15 cellular contexts compared by ENCODE assay signal in the genomic region with DNA sequence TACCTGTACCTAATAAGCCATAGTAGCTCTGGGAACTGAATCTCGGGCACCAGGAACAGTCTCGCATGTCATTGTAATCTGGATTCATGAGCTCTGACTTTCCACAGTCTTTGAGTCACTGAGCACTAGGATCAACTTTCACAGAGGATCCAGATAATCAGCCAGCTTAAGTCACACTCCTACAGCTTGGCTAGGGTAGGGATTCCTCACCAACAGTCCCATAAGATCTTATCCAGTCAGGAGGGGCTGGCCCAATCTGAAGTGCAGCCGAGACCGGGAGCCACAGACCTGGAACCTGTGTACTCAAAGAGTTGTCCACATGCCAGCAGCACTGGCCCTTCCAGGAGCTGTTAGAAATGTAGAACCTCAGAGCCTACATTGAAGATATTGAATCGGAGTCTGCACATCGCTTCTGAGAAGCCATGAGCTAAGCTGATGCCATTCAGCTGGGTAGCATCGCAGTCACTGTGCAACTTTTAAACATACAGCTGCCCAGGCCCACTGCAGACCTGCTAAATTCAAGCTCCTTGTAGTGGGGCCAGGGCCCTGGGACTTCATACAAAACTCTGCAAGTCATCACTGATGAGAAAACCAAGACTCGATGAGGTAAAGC.
DNase-seq lines count a peak whose midpoint lies in the region; ATAC-seq and TF ChIP-seq lines count a peak whose summit lies in the region.
"Had no signal": no experiment of that assay in that cellular context is flagged by ENCODE, and none has a peak within 500 bp of the region (broad histone marks: within the 10 kb centered on the region; RNA-seq: fewer than 3 reads in every experiment).

No MANE protein-coding gene starts in this region.

- no peak for TF ChIP-seq EP300 in ovary (IDR thresholded peaks at IDR 0.05)

- H3K9me3 ChIP-seq in osteoblast (ENCODE audit: low read depth, low read length) (no peaks in the 10 kb centered on the region), ovary (no peaks in the 10 kb centered on the region), prostate gland (no peaks in the 10 kb centered on the region)

- H3K4me2 ChIP-seq in osteoblast (ENCODE audit: insufficient read depth, low read length): peak overlapping the region; percentile 79

- TF ChIP-seq CTCF in epithelial cell of esophagus (IDR thresholded peaks at IDR 0.05; ENCODE audit: insufficient read depth, low read depth, low read length, missing control alignments): no peak
- TF ChIP-seq CTCF in osteoblast (IDR thresholded peaks at IDR 0.05; ENCODE audit: extremely low read depth, low read depth, low read length): no peak
- TF ChIP-seq CTCF in ovary (IDR thresholded peaks at IDR 0.05): no peak
- TF ChIP-seq CTCF in prostate gland (IDR thresholded peaks at IDR 0.05): no peak

- no peaks in the 10 kb centered on the region for H3K79me2 ChIP-seq in osteoblast (ENCODE audit: insufficient read depth, low read length)

- TF ChIP-seq POLR2A in ovary (IDR thresholded peaks at IDR 0.05) (no peak), prostate gland (IDR thresholded peaks at IDR 0.05) (no peak)

- H4K20me1 ChIP-seq in osteoblast (ENCODE audit: insufficient read depth, low read length): no peaks in the 10 kb centered on the region

- H3K27me3 ChIP-seq in osteoblast (ENCODE audit: insufficient read depth, low read length): no peaks in the 10 kb centered on the region
- no peaks in the 10 kb centered on the region for H3K27me3 ChIP-seq in ovary
- peaks cover 3% of the 10 kb centered on the region for H3K27me3 ChIP-seq in prostate gland (replicated peaks; ENCODE audit: insufficient read depth)
- H3K27me3 ChIP-seq: cardiac muscle cell had no signal

- no peak for ATAC-seq in HG03108 (IDR thresholded peaks at IDR 0.05; ENCODE audit: unreplicated experiment)
- ATAC-seq: activated T-helper 17 cell treated with anti-CD3 and anti-CD28 coated beads, Interleukin-2, amount 50 U/mL, for 72 hours had no signal

- H3K4me3 ChIP-seq in epithelial cell of esophagus (ENCODE audit: low read length) (no peak overlapping the region), osteoblast (ENCODE audit: insufficient read depth, low read length) (no peak overlapping the region), ovary (no peak overlapping the region), prostate gland (no peak overlapping the region)
- H3K4me3 ChIP-seq: cardiac muscle cell had no signal

- H2AFZ ChIP-seq in osteoblast (ENCODE audit: low read length): peak overlapping the region; percentile 88

- H3K27ac ChIP-seq in osteoblast (ENCODE audit: low read depth, low read length) (peak overlapping the region; percentile 78), ovary (no peak overlapping the region), prostate gland (no peak overlapping the region)
- H3K27ac ChIP-seq: cardiac muscle cell, HL-60 had no signal

- intact Hi-C loops in ovary (cut with DNase I) (no loop called here), prostate gland (cut with DNase I) (no loop called here)

- H3K36me3 ChIP-seq in osteoblast (ENCODE audit: insufficient read depth, low read length): no peaks in the 10 kb centered on the region
- H3K36me3 ChIP-seq in ovary: no peaks in the 10 kb centered on the region
- no peaks in the 10 kb centered on the region for H3K36me3 ChIP-seq in prostate gland
- H3K36me3 ChIP-seq: cardiac muscle cell had no signal

- peaks cover 33% of the 10 kb centered on the region for H3K4me1 ChIP-seq in osteoblast (ENCODE audit: insufficient read depth, low read length)
- no peaks in the 10 kb centered on the region for H3K4me1 ChIP-seq in ovary (ENCODE audit: insufficient read depth)
- no peaks in the 10 kb centered on the region for H3K4me1 ChIP-seq in prostate gland (replicated peaks)

- DNase-seq in DMS53 treated with DMSO at 0.1 percent for 48 hours (lab: John Stamatoyannopoulos, UW; ENCODE audit: unreplicated experiment): peak; percentile 49
- peak; percentile 82 for DNase-seq in RPMI7951 (ENCODE audit: low read depth)
- DNase-seq in epithelial cell of esophagus (ENCODE audit: low read depth): peak; percentile 10
- DNase-seq in osteoblast (ENCODE audit: insufficient read length, low spot score, missing footprints): no peak
- DNase-seq in ovary: no peak
- no peak for DNase-seq in activated T-cell treated with anti-CD3 and anti-CD28 coated beads, Interleukin-2, amount 50 U/mL, for 1 hour
- no peak for DNase-seq in prostate gland (ENCODE audit: low spot score)
- DNase-seq: activated CD4-positive, alpha-beta T cell treated with anti-CD3 and anti-CD28 coated beads for 48 hours; AML-193; DMS153; NCI-H2171 treated with DMSO at 0.1 percent for 48 hours had no signal

- 56 to 69% (median 65%) methylated on average over 8 of the region's 8 CpGs for WGBS in ovary, 3 donors
- 55% methylated on average over 8 of the region's 8 CpGs for WGBS in prostate gland

Comparison
In these comparisons a context has a peak if more than half of its experiments do, and no peak if none do; other contexts are left out.
1. DNase-seq: peak in DMS53 treated with DMSO at 0.1 percent for 48 hours (single experiment), RPMI7951 (single experiment) and epithelial cell of esophagus (single experiment); none in osteoblast (single experiment), ovary (0 of 5), activated T-cell treated with anti-CD3 and anti-CD28 coated beads, Interleukin-2, amount 50 U/mL, for 1 hour (single experiment) and prostate gland (single experiment).